29 cellular contexts compared by ENCODE assay signal in the genomic region with DNA sequence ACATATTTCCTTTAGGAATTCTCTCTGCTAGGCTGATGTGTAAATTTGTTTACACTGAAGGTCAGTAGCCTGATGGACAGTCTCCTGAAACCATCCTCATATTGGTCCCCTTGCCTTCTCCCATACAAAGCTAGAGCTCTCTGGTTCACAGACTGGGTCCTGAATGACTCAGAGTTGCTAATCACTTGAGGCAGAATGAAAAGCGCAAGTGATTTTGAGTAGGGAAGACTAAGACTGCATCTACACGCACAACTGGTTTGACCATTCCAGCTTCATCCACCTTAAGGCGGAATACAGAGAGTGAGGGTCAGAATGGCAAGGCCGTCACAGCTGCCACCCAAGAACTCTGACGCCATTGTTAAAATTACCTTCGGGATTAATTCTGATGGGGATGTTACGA.
DNase-seq lines count a peak whose midpoint lies in the region; ATAC-seq and TF ChIP-seq lines count a peak whose summit lies in the region.
"Had no signal": no experiment of that assay in that cellular context is flagged by ENCODE, and none has a peak within 500 bp of the region (broad histone marks: within the 10 kb centered on the region; RNA-seq: fewer than 3 reads in every experiment).

No MANE protein-coding gene starts in this region.

- H4K20me1 ChIP-seq in fibroblast of lung (ENCODE audit: control insufficient read depth, extremely low read depth, insufficient read depth, low read length) (no peaks in the 10 kb centered on the region), smooth muscle cell (ENCODE audit: low read depth) (no peaks in the 10 kb centered on the region)

- no peak for TF ChIP-seq CTCF in fibroblast of lung (conservative IDR thresholded peaks at IDR 0.05 in 1 of 2, IDR thresholded peaks at IDR 0.05 in 1 of 2; ENCODE audit: low read depth in 1 of 2, low read length in 2 of 2)
- no peak for TF ChIP-seq CTCF in smooth muscle cell (IDR thresholded peaks at IDR 0.05; ENCODE audit: borderline replicate concordance, insufficient read depth, poor library complexity, severe bottlenecking)

- H3K27me3 ChIP-seq in fibroblast of lung (ENCODE audit: control insufficient read depth, insufficient read depth, low read length) (no peaks in the 10 kb centered on the region), smooth muscle cell (ENCODE audit: low read depth) (no peaks in the 10 kb centered on the region)
- H3K27me3 ChIP-seq: heart right ventricle, Peyer's patch, upper lobe of right lung had no signal

- H3K79me2 ChIP-seq in fibroblast of lung (ENCODE audit: control insufficient read depth, insufficient read depth, low read length) (no peaks in the 10 kb centered on the region), smooth muscle cell (ENCODE audit: low read depth) (no peaks in the 10 kb centered on the region)

- 51% methylated on average over 7 of the region's 7 CpGs for WGBS in smooth muscle cell (ENCODE audit: low lambda C conversion rate)

- H3K9me3 ChIP-seq in fibroblast of lung (ENCODE audit: control insufficient read depth, insufficient read depth, low read depth, low read length) (no peaks in the 10 kb centered on the region), smooth muscle cell (replicated peaks; ENCODE audit: low read depth) (no peaks in the 10 kb centered on the region)
- H3K9me3 ChIP-seq: heart right ventricle, Peyer's patch, upper lobe of right lung had no signal

- no peak overlapping the region for H3K4me2 ChIP-seq in fibroblast of lung (ENCODE audit: extremely low read depth, insufficient read depth, low read length)
- peak overlapping the region; percentile 56 for H3K4me2 ChIP-seq in smooth muscle cell

- no peak overlapping the region for H3K27ac ChIP-seq in fibroblast of lung (ENCODE audit: insufficient read depth, low read length)
- H3K27ac ChIP-seq in smooth muscle cell (ENCODE audit: low read depth): peak overlapping the region; percentile 91
- H3K27ac ChIP-seq: 22Rv1, heart right ventricle, Peyer's patch, upper lobe of right lung had no signal

- H3K9ac ChIP-seq in fibroblast of lung (ENCODE audit: insufficient read depth, low read length): no peak overlapping the region
- peak overlapping the region; percentile 46 for H3K9ac ChIP-seq in smooth muscle cell (ENCODE audit: low read depth)

- ATAC-seq in HG03460 (IDR thresholded peaks at IDR 0.05; ENCODE audit: unreplicated experiment): no peak
- ATAC-seq: heart right ventricle; naive thymus-derived CD4-positive, alpha-beta T cell; upper lobe of right lung had no signal

- H2AFZ ChIP-seq in fibroblast of lung (ENCODE audit: low read length) (no peak overlapping the region), smooth muscle cell (ENCODE audit: low read depth) (no peak overlapping the region)

- H3F3A ChIP-seq in smooth muscle cell (ENCODE audit: low read depth): peaks cover 12% of the 10 kb centered on the region

- H3K4me3 ChIP-seq in fibroblast of lung (replicated peaks in 1 of 4; ENCODE audit: control extremely low read depth in 1 of 4, insufficient read depth in 1 of 4, low read depth in 3 of 4, low read length in 4 of 4) (no peak overlapping the region), smooth muscle cell (no peak overlapping the region)
- H3K4me3 ChIP-seq: heart right ventricle, Peyer's patch, upper lobe of right lung had no signal

- H3K36me3 ChIP-seq in fibroblast of lung (ENCODE audit: control insufficient read depth, insufficient read depth, low read length) (no peaks in the 10 kb centered on the region), smooth muscle cell (ENCODE audit: low read depth) (no peaks in the 10 kb centered on the region)
- H3K36me3 ChIP-seq: Peyer's patch, upper lobe of right lung had no signal

- H3K4me1 ChIP-seq in fibroblast of lung (ENCODE audit: control insufficient read depth, extremely low read depth, insufficient read depth, low read length) (peaks cover 13% of the 10 kb centered on the region), smooth muscle cell (ENCODE audit: low read depth) (peaks cover 18% of the 10 kb centered on the region)
- H3K4me1 ChIP-seq: heart right ventricle, Peyer's patch, upper lobe of right lung had no signal

- DNase-seq in DMS53 (lab: John Stamatoyannopoulos, UW): peak; percentile 23
- DNase-seq in DMS53 treated with DMSO at 0.1 percent for 48 hours (lab: John Stamatoyannopoulos, UW; ENCODE audit: unreplicated experiment): no peak
- DNase-seq in amniotic epithelial cell (ENCODE audit: low read depth): peak; percentile 34
- peak; percentile 10 to 72 for DNase-seq in fibroblast of lung (ENCODE audit: low read depth in 2 of 2)
- DNase-seq in smooth muscle cell (lab: John Stamatoyannopoulos, UW; ENCODE audit: unreplicated experiment): no peak
- DNase-seq in NK-92 treated with Interleukin-12 subunit alpha and Interleukin-12 subunit beta, amount 100 ng/mL, for 24 hours (lab: John Stamatoyannopoulos, UW): no peak
- DNase-seq in activated effector memory CD4-positive, alpha-beta T cell treated with Interleukin-2 at 50 U/mL for 16 hours: no peak
- DNase-seq: activated CD4-positive, alpha-beta T cell treated with anti-CD3 and anti-CD28 coated beads for 48 hours; activated T-cell treated with anti-CD3 and anti-CD28 coated beads for 4 hours; cortex of kidney; DMS79 treated with DMSO at 0.1 percent for 48 hours; effector memory CD4-positive, alpha-beta T cell; H7; heart right ventricle; kidney; midbrain; naive thymus-derived CD4-positive, alpha-beta T cell; NCI-H1417 treated with DMSO at 0.1 percent for 48 hours; NCI-H2081; NCI-H446; NCI-H748 treated with DMSO at 0.1 percent for 48 hours; nucleus accumbens; Peyer's patch; stimulated activated naive CD4-positive, alpha-beta T cell; SW 1271; T-helper 9 cell; upper lobe of right lung had no signal

Comparison
In these comparisons a context has a peak if more than half of its experiments do, and no peak if none do; other contexts are left out.
1. DNase-seq: peak in DMS53 (single experiment), amniotic epithelial cell (single experiment) and fibroblast of lung (2 of 2); none in DMS53 treated with DMSO at 0.1 percent for 48 hours (single experiment), smooth muscle cell (single experiment), NK-92 treated with Interleukin-12 subunit alpha and Interleukin-12 subunit beta, amount 100 ng/mL, for 24 hours (single experiment) and activated effector memory CD4-positive, alpha-beta T cell treated with Interleukin-2 at 50 U/mL for 16 hours (single experiment).